ENCODE assay signal across 26 cellular contexts in the genomic region with DNA sequence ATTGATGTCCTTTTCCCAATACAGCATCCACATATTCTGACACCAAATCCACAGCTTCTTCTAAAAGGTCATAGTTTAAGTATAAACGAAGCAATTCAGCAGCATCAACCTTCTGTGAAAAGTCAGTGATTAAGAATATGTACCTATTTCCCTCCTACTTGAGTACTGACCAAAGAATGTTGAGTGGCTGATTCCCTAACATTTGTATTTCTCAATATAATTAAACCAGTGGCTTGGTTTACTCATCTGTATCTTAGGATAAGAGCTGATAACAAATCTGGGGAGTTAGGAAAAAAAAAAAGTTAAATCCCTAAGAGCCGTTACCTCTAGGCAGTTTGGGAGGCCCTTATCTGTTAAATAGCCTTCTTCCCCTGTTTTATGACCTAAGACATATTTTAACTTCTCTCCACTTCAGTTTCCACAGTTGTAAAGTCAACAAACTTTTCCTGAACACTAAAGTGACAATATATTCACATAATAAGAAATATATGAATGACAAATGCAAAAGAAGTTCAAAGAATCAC. TPM values are rescaled to one million over a fixed set of nuclear protein-coding genes. Genes with fewer than 3 reads are reported as not detected.
DNase-seq lines count a peak whose midpoint lies in the region; ATAC-seq, FAIRE-seq and TF ChIP-seq lines count a peak whose summit lies in the region.
"Had no signal": no experiment of that assay in that cellular context is flagged by ENCODE, and none has a peak within 500 bp of the region (broad histone marks: within the 10 kb centered on the region; RNA-seq: fewer than 3 reads in every experiment).

No MANE protein-coding gene starts in this region.

- H3K4me3 Mint-ChIP-seq in progenitor cell of endocrine pancreas (ENCODE audit: low read depth): no peak overlapping the region

- WGBS in K562 (ENCODE audit: insufficient coverage, low coverage, missing lambda C conversion rate): 44% methylated on average over 2 of the region's 2 CpGs
- WGBS in lung, 2 donors: 70 to 74% methylated on average over 2 of the region's 2 CpGs
- 66 to 81% (median 76%) methylated on average over 2 of the region's 2 CpGs for WGBS in adrenal gland, 4 donors
- 91% methylated on average over 2 of the region's 2 CpGs for WGBS in suprapubic skin

- no peaks in the 10 kb centered on the region for H3K4me1 Mint-ChIP-seq in progenitor cell of endocrine pancreas (ENCODE audit: low read depth)

- POLR2A ChIA-PET in K562 (lab: Yijun Ruan, JAX): interaction anchor here (0.7 kb wide), 1 partner anchor 10 kb away, joined by 3 read pairs; no protein-coding TSS in a partner anchor

- ATAC-seq in Right ventricle myocardium inferior: no peak
- ATAC-seq in K562: no peak
- ATAC-seq in lung (ENCODE audit: insufficient read depth, low FRiP score): peak; percentile 62
- ATAC-seq: A549 had no signal

- peak overlapping the region; percentile 81 for H3K27ac ChIP-seq in left ventricle myocardium inferior (replicated peaks)
- H3K27ac ChIP-seq in K562 (ENCODE audit: extremely low read depth, low read depth, low read length): no peak overlapping the region
- H3K27ac ChIP-seq in lung (ENCODE audit: low read depth in 1 of 2, low read length in 1 of 2): no peak overlapping the region
- H3K27ac ChIP-seq in adrenal gland: no peak overlapping the region
- H3K27ac ChIP-seq in suprapubic skin: no peak overlapping the region
- H3K27ac ChIP-seq: A549, KMS-11, SJSA1 had no signal

- CTCF ChIA-PET in K562 (lab: Yijun Ruan, JAX; ENCODE audit: low intra/inter-chr PET ratio): no interaction called here

- no peaks in the 10 kb centered on the region for H3K27me3 ChIP-seq in left ventricle myocardium inferior (ENCODE audit: low read depth)
- no peaks in the 10 kb centered on the region for H3K27me3 ChIP-seq in K562 (ENCODE audit: control insufficient read depth in 2 of 2, insufficient read depth in 2 of 2, low read length in 2 of 2)
- H3K27me3 ChIP-seq in lung (ENCODE audit: control insufficient read depth, insufficient read depth): no peaks in the 10 kb centered on the region
- H3K27me3 ChIP-seq in adrenal gland: no peaks in the 10 kb centered on the region
- H3K27me3 ChIP-seq in suprapubic skin: no peaks in the 10 kb centered on the region
- H3K27me3 ChIP-seq: BE2C, SJSA1 had no signal

- H3K27me3 Mint-ChIP-seq in progenitor cell of endocrine pancreas: no peaks in the 10 kb centered on the region

- TF ChIP-seq POLR2A in K562 (conservative IDR thresholded peaks at IDR 0.05) (no peak), adrenal gland (IDR thresholded peaks at IDR 0.05) (no peak), suprapubic skin (IDR thresholded peaks at IDR 0.05) (no peak)

- TF ChIP-seq EP300 in K562 (IDR thresholded peaks at IDR 0.05; ENCODE audit: low read length): no peak
- no peak for TF ChIP-seq EP300 in suprapubic skin (IDR thresholded peaks at IDR 0.05)

- no peaks in the 10 kb centered on the region for H3K9me3 Mint-ChIP-seq in progenitor cell of endocrine pancreas (ENCODE audit: low read depth)

- H3K9me3 ChIP-seq in left ventricle myocardium inferior (replicated peaks) (no peaks in the 10 kb centered on the region), K562 (replicated peaks; ENCODE audit: control insufficient read depth, insufficient read depth, low read depth, low read length) (no peaks in the 10 kb centered on the region), lung (ENCODE audit: control insufficient read depth in 2 of 2, insufficient read depth in 1 of 2, low read length in 1 of 2) (no peaks in the 10 kb centered on the region), adrenal gland (replicated peaks in 1 of 3) (no peaks in the 10 kb centered on the region), suprapubic skin (no peaks in the 10 kb centered on the region)
- H3K9me3 ChIP-seq: A549, BE2C, SJSA1 had no signal

- in situ Hi-C loops in K562 (cut with MboI): no loop called here

- H3K9me1 ChIP-seq in K562 (ENCODE audit: control insufficient read depth, insufficient read depth, low read length): no peaks in the 10 kb centered on the region

- no peak for FAIRE-seq in K562 (lab: Jason Lieb, UNC)
- FAIRE-seq: A549, D721Med, GM18507, HTR-8/SVneo, RCC 7860 had no signal

- no peaks in the 10 kb centered on the region for H4K20me1 ChIP-seq in K562 (replicated peaks; ENCODE audit: control insufficient read depth, insufficient read depth, low read length)

- H3K4me1 ChIP-seq in left ventricle myocardium inferior: peaks cover 63% of the 10 kb centered on the region
- H3K4me1 ChIP-seq in K562 (replicated peaks in 1 of 2; ENCODE audit: control insufficient read depth in 2 of 2, insufficient read depth in 2 of 2, low read length in 2 of 2): no peaks in the 10 kb centered on the region
- peaks cover 0 to 14% of the 10 kb centered on the region in 2 donors for H3K4me1 ChIP-seq in lung (ENCODE audit: control insufficient read depth in 2 of 2, insufficient read depth in 2 of 2, low read length in 2 of 2)
- no peaks in the 10 kb centered on the region for H3K4me1 ChIP-seq in adrenal gland (replicated peaks in 1 of 2)
- no peaks in the 10 kb centered on the region for H3K4me1 ChIP-seq in suprapubic skin
- H3K4me1 ChIP-seq: A549, BE2C, SJSA1 had no signal

- no peak overlapping the region for H3K9ac ChIP-seq in K562 (ENCODE audit: insufficient read depth in 1 of 2, low read depth in 2 of 2, low read length in 2 of 2)
- H3K9ac ChIP-seq: KMS-11 had no signal

- H3K36me3 ChIP-seq in left ventricle myocardium inferior: peaks cover 97% of the 10 kb centered on the region
- H3K36me3 ChIP-seq in K562 (ENCODE audit: control insufficient read depth, insufficient read depth, low read length): peaks cover 88% of the 10 kb centered on the region
- peaks cover 32 to 42% of the 10 kb centered on the region in 2 donors for H3K36me3 ChIP-seq in lung (ENCODE audit: control insufficient read depth in 2 of 2, insufficient read depth in 2 of 2, low read length in 2 of 2)
- H3K36me3 ChIP-seq in adrenal gland (replicated peaks in 1 of 2): peaks cover 0 to 92% of the 10 kb centered on the region in 2 donors
- H3K36me3 ChIP-seq in suprapubic skin: peaks cover 96% of the 10 kb centered on the region

- no peak for DNase-seq in left ventricle myocardium inferior
- DNase-seq in Right ventricle myocardium inferior (ENCODE audit: missing footprints): no peak
- DNase-seq in K562 (ENCODE audit: extremely low read depth in 1 of 4, low spot score in 3 of 4): no peak
- no peak for DNase-seq in lung (ENCODE audit: low spot score)
- no peak for DNase-seq in adrenal gland
- DNase-seq in suprapubic skin (ENCODE audit: low spot score in 2 of 2): no peak
- DNase-seq in progenitor cell of endocrine pancreas (ENCODE audit: low spot score, unreplicated experiment): no peak
- DNase-seq: BE2C, DMS53, GDM1, GOT3, HCEC 1CT, NCI-H1092 treated with DMSO at 0.1 percent for 48 hours, NCI-H1436 treated with DMSO at 0.1 percent for 48 hours, NCI-H2029, NCI-H2171, NCI-H524 treated with DMSO at 0.1 percent for 48 hours, NCI-H82, OCI-M1 had no signal

- intact Hi-C loops in left ventricle myocardium inferior (cut with micrococcal nuclease): no loop called here
- intact Hi-C loops in Right ventricle myocardium inferior (cut with DNase I): no loop called here
- intact Hi-C loops in K562 (cut with micrococcal nuclease): no loop called here
- intact Hi-C loops in adrenal gland (cut with DNase I): no loop called here

- TSS peak; percentile 3 for BruUV-seq in K562 (replicated peaks; lab: Mats Ljungman, UMichigan)

- no peak for TF ChIP-seq CTCF in left ventricle myocardium inferior (IDR thresholded peaks at IDR 0.05; ENCODE audit: borderline replicate concordance)
- TF ChIP-seq CTCF in K562 (IDR thresholded peaks at IDR 0.05 in 2 of 3, conservative IDR thresholded peaks at IDR 0.05 in 1 of 3; ENCODE audit: insufficient read depth in 2 of 3, low read depth in 1 of 3, low read length in 3 of 3): no peak
- TF ChIP-seq CTCF in lung (IDR thresholded peaks at IDR 0.05; ENCODE audit: control extremely low read depth, extremely low read depth): no peak
- TF ChIP-seq CTCF in adrenal gland (IDR thresholded peaks at IDR 0.05): no peak
- TF ChIP-seq CTCF in suprapubic skin (IDR thresholded peaks at IDR 0.05): no peak
- TF ChIP-seq CTCF in progenitor cell of endocrine pancreas (IDR thresholded peaks at IDR 0.05; ENCODE audit: unreplicated experiment): no peak

- H3K4me2 ChIP-seq in K562 (ENCODE audit: insufficient read depth, low read length): no peak overlapping the region
- H3K4me2 ChIP-seq: A549, KMS-11 had no signal

- no peak overlapping the region for H3K4me3 ChIP-seq in left ventricle myocardium inferior
- H3K4me3 ChIP-seq in K562: no peak overlapping the region
- no peak overlapping the region for H3K4me3 ChIP-seq in lung
- H3K4me3 ChIP-seq in adrenal gland: no peak overlapping the region
- no peak overlapping the region for H3K4me3 ChIP-seq in suprapubic skin
- H3K4me3 ChIP-seq: A549, SJSA1 had no signal

- no peaks in the 10 kb centered on the region for H3K79me2 ChIP-seq in K562 (ENCODE audit: control insufficient read depth, insufficient read depth, low read length)

- TF ChIP-seq RAD21 in K562 (CRISPR knock-in tag; conservative IDR thresholded peaks at IDR 0.05 in 1 of 2, IDR thresholded peaks at IDR 0.05 in 1 of 2): no peak

- H3K36me3 Mint-ChIP-seq in progenitor cell of endocrine pancreas (ENCODE audit: insufficient read depth): peaks cover 26% of the 10 kb centered on the region

- H2AFZ ChIP-seq in K562 (ENCODE audit: low read depth, low read length): no peak overlapping the region

- H3K27ac Mint-ChIP-seq in progenitor cell of endocrine pancreas: no peak overlapping the region

RNA-seq across cellular contexts. Expression of a gene that starts 16.0 kb away (rescaled TPM):
- 39.0 TPM for total RNA-seq in left ventricle myocardium inferior
- 36.5 TPM for total RNA-seq in Right ventricle myocardium inferior
- total RNA-seq in K562 (2011; cell fraction: chromatin; rRNA removed; ENCODE audit: low replicate concordance): 294 and 680 TPM in 2 replicates
- total RNA-seq in K562 (2011; cell fraction: nucleolus; rRNA removed): 160 and 203 TPM in 2 replicates
- 241 and 259 TPM in 2 replicates for total RNA-seq in K562 (2011; cell fraction: nucleoplasm; rRNA removed)
- total RNA-seq in K562 (2014; rRNA removed): 71.0 and 73.6 TPM in 2 replicates
- 75.5 and 90.3 TPM in 2 replicates for total RNA-seq in K562 (2014; rRNA removed; fragmentation: Illumina TruSeq; extraction: Trizol)
- total RNA-seq in K562 (2015; rRNA removed; fragmentation: Illumina TruSeq; extraction: Trizol): 87.9 and 93.4 TPM in 2 replicates
- total RNA-seq in K562 (2021): 76.9 and 80.3 TPM in 2 replicates
- 101 and 126 TPM in 2 replicates for polyA plus RNA-seq in K562 (2011; rRNA removed)
- polyA plus RNA-seq in K562 (2011; cell fraction: cytosol; rRNA removed): 66.1 and 69.3 TPM in 2 replicates
- polyA plus RNA-seq in K562 (2011; cell fraction: nucleus; rRNA removed): 375 and 390 TPM in 2 replicates
- polyA plus RNA-seq in K562 (2012): 38.3 and 49.9 TPM in 2 replicates
- polyA plus RNA-seq in K562 (2014; fragmentation: Illumina TruSeq; extraction: Trizol): 95.1 and 104 TPM in 2 replicates
- polyA plus RNA-seq in K562 (2014; fragmentation: Nextera tagmentation; extraction: Ambion mirVana): 10 to 100 TPM; 11.5 to 14.5 TPM
- polyA plus RNA-seq in K562 (2014; rRNA removed): 78.6 and 111 TPM in 2 replicates
- polyA minus RNA-seq in K562 (2011; rRNA and poly(A)+ RNA removed): 96.7 and 101 TPM in 2 replicates
- 39.9 and 65.5 TPM in 2 replicates for polyA minus RNA-seq in K562 (2011; cell fraction: cytosol; rRNA and poly(A)+ RNA removed)
- 154 and 214 TPM in 2 replicates for polyA minus RNA-seq in K562 (2011; cell fraction: nucleus; rRNA and poly(A)+ RNA removed)
- total RNA-seq in lung: 100 to 1,000 TPM in 1 of 2 donors, 10 to 100 TPM in 1; 74.6 to 172 TPM
- polyA plus RNA-seq in lung: 10 to 100 TPM; 37.3 to 44.4 TPM
- total RNA-seq in adrenal gland: 100 to 1,000 TPM in 2 of 8 donors, 10 to 100 TPM in 6; 35.6 to 148 (median 66.8) TPM
- polyA plus RNA-seq in adrenal gland: 10 to 100 TPM; 55.7 to 82.3 (median 76.2) TPM
- 100 to 1,000 TPM in 3 of 4 donors, 10 to 100 TPM in 1; 99.3 to 397 (median 143) TPM for total RNA-seq in suprapubic skin
- total RNA-seq in progenitor cell of endocrine pancreas: 136 TPM in 2 replicates
